Comparison of ENCODE assay signal across 8 cellular contexts in genomic region chr3:54427951-54428871, GRCh38.
A peak's percentile ranks its signal among the peaks of the same experiment; 100 is the strongest.
DNase-seq lines count a peak whose midpoint lies in the region; ATAC-seq, FAIRE-seq and TF ChIP-seq lines count a peak whose summit lies in the region.

No MANE protein-coding gene starts in this region.

- H3K4me1 ChIP-seq in NT2/D1 (ENCODE audit: insufficient read depth, insufficient read length), result no peaks in the 10 kb centered on the region
- H3K4me1 ChIP-seq in K562 (replicated peaks in 1 of 2; ENCODE audit: control insufficient read depth in 2 of 2, insufficient read depth in 2 of 2, low read length in 2 of 2), result no peaks in the 10 kb centered on the region
- H3K4me1 ChIP-seq in iPS DF 6.9 (ENCODE audit: control insufficient read depth, insufficient read depth, low read length), result 0 out of 2 replicates have a peak, but pooled peaks cover 1% of the 10 kb centered on the region

- H3K9me3 ChIP-seq in NT2/D1 (ENCODE audit: insufficient read depth, low read length) (no peaks in the 10 kb centered on the region), K562 (replicated peaks; ENCODE audit: control insufficient read depth, insufficient read depth, low read depth, low read length) (no peaks in the 10 kb centered on the region), iPS DF 6.9 (ENCODE audit: control insufficient read depth, insufficient read depth, low read length) (no peaks in the 10 kb centered on the region)

- H3K9me3 Mint-ChIP-seq in activated CD4-positive, alpha-beta T cell treated with anti-CD3 and anti-CD28 coated beads for 36 hours (ENCODE audit: low read depth), result no peaks in the 10 kb centered on the region

- H3K4me3 ChIP-seq in NT2/D1 (ENCODE audit: insufficient read length, low read depth) (no peak overlapping the region), K562 (no peak overlapping the region), iPS DF 6.9 (ENCODE audit: low read length) (no peak overlapping the region)

- POLR2A ChIA-PET in activated CD4-positive, alpha-beta T cell treated with anti-CD3 and anti-CD28 coated beads for 36 hours (lab: Charles Lee), result interaction anchor here (0.7 kb wide), 1 partner anchor 10 kb away, joined by 8 read pairs; no protein-coding TSS in a partner anchor
- POLR2A ChIA-PET in K562 (lab: Yijun Ruan, JAX), result interaction anchor here (0.6 kb wide), 2 partner anchors 15 to 1143 kb away, joined by 4 read pairs; no protein-coding TSS in a partner anchor

- no peaks in the 10 kb centered on the region for H3K9me1 ChIP-seq in K562 (ENCODE audit: control insufficient read depth, insufficient read depth, low read length)

- peak; percentile 69 for DNase-seq in activated CD4-positive, alpha-beta T cell treated with anti-CD3 and anti-CD28 coated beads for 36 hours
- DNase-seq in activated CD4-positive, alpha-beta T cell treated with anti-CD3 and anti-CD28 coated beads for 1 hour, result no peak
- DNase-seq in HTR-8/SVneo (ENCODE audit: insufficient read length, low spot score), result peak; percentile 32
- peak; percentile 71 for DNase-seq in NT2/D1 (ENCODE audit: low read depth, low spot score)
- peak; percentile 27 to 58 (median 36) for DNase-seq in K562 (ENCODE audit: extremely low read depth in 1 of 4, low spot score in 3 of 4)
- DNase-seq in iPS DF 6.9 (ENCODE audit: low read depth, low spot score), result peak; percentile 61
- peak; percentile 4 for DNase-seq in stimulated activated CD4-positive, alpha-beta T cell treated with anti-CD3 and anti-CD28 coated beads, Interleukin-12 subunit alpha, Interleukin-12 subunit beta, amount 100 ng/mL, for 4 hours

- in situ Hi-C loops in K562 (cut with MboI), result no loop called here

- H3K4me2 ChIP-seq in K562 (ENCODE audit: insufficient read depth, low read length), result no peak overlapping the region

- H3K27ac ChIP-seq in K562 (ENCODE audit: extremely low read depth, low read depth, low read length) (no peak overlapping the region), iPS DF 6.9 (ENCODE audit: low read length) (no peak overlapping the region)

- TF ChIP-seq CTCF in K562 (IDR thresholded peaks at IDR 0.05 in 2 of 3, conservative IDR thresholded peaks at IDR 0.05 in 1 of 3; ENCODE audit: insufficient read depth in 2 of 3, low read depth in 1 of 3, low read length in 3 of 3), result peak; percentile 54 to 69 (median 56)

- no peak overlapping the region for H3K27ac Mint-ChIP-seq in activated CD4-positive, alpha-beta T cell treated with anti-CD3 and anti-CD28 coated beads for 36 hours

- CTCF ChIA-PET in activated CD4-positive, alpha-beta T cell treated with anti-CD3 and anti-CD28 coated beads for 36 hours (lab: Charles Lee), result interaction anchor here (0.6 to 1.5 kb wide), 8 partner anchors 10 to 1689 kb away, joined by 3 to 5 read pairs (median 3); no protein-coding TSS in a partner anchor
- CTCF ChIA-PET in K562 (lab: Yijun Ruan, JAX; ENCODE audit: low intra/inter-chr PET ratio), result interaction anchor here (0.7 kb wide), 1 partner anchor 440 kb away, joined by 3 read pairs; no protein-coding TSS in a partner anchor

- no peak overlapping the region for H3K4me3 Mint-ChIP-seq in activated CD4-positive, alpha-beta T cell treated with anti-CD3 and anti-CD28 coated beads for 36 hours

- TF ChIP-seq RAD21 in K562 (CRISPR knock-in tag; conservative IDR thresholded peaks at IDR 0.05 in 1 of 2, IDR thresholded peaks at IDR 0.05 in 1 of 2), result peak; percentile 47 to 60

- BruUV-seq in K562 (replicated peaks; lab: Mats Ljungman, UMichigan), result no TSS peak

- intact Hi-C loops in activated CD4-positive, alpha-beta T cell treated with anti-CD3 and anti-CD28 coated beads for 36 hours (cut with DNase I, micrococcal nuclease), result loop anchor here in 1 of 2 experiments (5.0 to 10.0 kb wide), 3 partner anchors 404 to 1059 kb away; partner anchors contain the start of gene WNT5A
- intact Hi-C loops in K562 (cut with micrococcal nuclease), result loop anchor here (5.0 kb wide), 2 partner anchors 491 to 754 kb away; no protein-coding TSS in a partner anchor

- 17% methylated on average over 8 of the region's 9 CpGs for WGBS in K562 (ENCODE audit: insufficient coverage, low coverage, missing lambda C conversion rate)
- no CpG with 5 or more reads among the region's 9 CpGs for WGBS in iPS DF 6.9 (ENCODE audit: insufficient coverage, insufficient read length)

- H3K79me2 ChIP-seq in K562 (ENCODE audit: control insufficient read depth, insufficient read depth, low read length), result no peaks in the 10 kb centered on the region

- no peak overlapping the region for H2AFZ ChIP-seq in K562 (ENCODE audit: low read depth, low read length)

- H4K20me1 ChIP-seq in K562 (replicated peaks; ENCODE audit: control insufficient read depth, insufficient read depth, low read length), result no peaks in the 10 kb centered on the region

- no peaks in the 10 kb centered on the region for H3K4me1 Mint-ChIP-seq in activated CD4-positive, alpha-beta T cell treated with anti-CD3 and anti-CD28 coated beads for 36 hours

- H3K27me3 ChIP-seq in NT2/D1 (ENCODE audit: insufficient read depth, insufficient read length) (no peaks in the 10 kb centered on the region), K562 (ENCODE audit: control insufficient read depth in 2 of 2, insufficient read depth in 2 of 2, low read length in 2 of 2) (no peaks in the 10 kb centered on the region), iPS DF 6.9 (ENCODE audit: control insufficient read depth, insufficient read depth, low read length) (no peaks in the 10 kb centered on the region; the same call in 1 of the 2 replicates)

- H3K36me3 ChIP-seq in NT2/D1 (ENCODE audit: insufficient read depth, insufficient read length, low read length) (no peaks in the 10 kb centered on the region), K562 (ENCODE audit: control insufficient read depth, insufficient read depth, low read length) (no peaks in the 10 kb centered on the region), iPS DF 6.9 (ENCODE audit: control insufficient read depth, insufficient read depth, low read length) (no peaks in the 10 kb centered on the region)

- H3K9ac ChIP-seq in NT2/D1 (ENCODE audit: insufficient read length, low read depth) (no peak overlapping the region), K562 (ENCODE audit: insufficient read depth in 1 of 2, low read depth in 2 of 2, low read length in 2 of 2) (no peak overlapping the region)

- peaks cover 2% of the 10 kb centered on the region for H3K27me3 Mint-ChIP-seq in activated CD4-positive, alpha-beta T cell treated with anti-CD3 and anti-CD28 coated beads for 36 hours

- no peak for ATAC-seq in activated CD4-positive, alpha-beta T cell treated with anti-CD3 and anti-CD28 coated beads for 36 hours
- ATAC-seq in K562 (peak; percentile 67), GM21526 (IDR thresholded peaks at IDR 0.05; ENCODE audit: low FRiP score, unreplicated experiment) (no peak)

- TF ChIP-seq EP300 in K562 (IDR thresholded peaks at IDR 0.05; ENCODE audit: low read length), result no peak

- no peaks in the 10 kb centered on the region for H3K36me3 Mint-ChIP-seq in activated CD4-positive, alpha-beta T cell treated with anti-CD3 and anti-CD28 coated beads for 36 hours (ENCODE audit: low read depth)

- TF ChIP-seq POLR2A in K562 (conservative IDR thresholded peaks at IDR 0.05), result no peak

- FAIRE-seq in HTR-8/SVneo (lab: Jason Lieb, UNC) (no peak), K562 (lab: Jason Lieb, UNC) (peak; percentile 60)

TF ChIP-seq in K562, 482 proteins besides CTCF, POLR2A, EP300 and RAD21:
- no peak for TF ChIP-seq HMGN3 (IDR thresholded peaks at IDR 0.05; ENCODE audit: borderline replicate concordance, extremely low read depth, insufficient read length, low read depth, low read length)
- no peak for TF ChIP-seq ID3 (CRISPR knock-in tag; IDR thresholded peaks at IDR 0.05)
- TF ChIP-seq ID3 (tag; IDR thresholded peaks at IDR 0.05), result no peak
- no peak for TF ChIP-seq RBM25 (IDR thresholded peaks at IDR 0.05; ENCODE audit: low read depth, low read length, severe bottlenecking)
- TF ChIP-seq HDAC2 (IDR thresholded peaks at IDR 0.05), result no peak
- no peak for TF ChIP-seq ZNF408 (CRISPR knock-in tag; IDR thresholded peaks at IDR 0.05; ENCODE audit: low read depth)
- TF ChIP-seq ZNF384 (IDR thresholded peaks at IDR 0.05; ENCODE audit: low read depth, low read length), result 0 out of 2 replicates have a peak, but pooled peaks have one; percentile 29
- peak; percentile 29; the same call in 1 of the 2 replicates for TF ChIP-seq SMC3 (conservative IDR thresholded peaks at IDR 0.05; ENCODE audit: insufficient read depth, low read depth, low read length)
- no peak for TF ChIP-seq ZNF75A (CRISPR knock-in tag; IDR thresholded peaks at IDR 0.05)
- no peak for TF ChIP-seq KAT7 (CRISPR knock-in tag; IDR thresholded peaks at IDR 0.05; ENCODE audit: borderline replicate concordance)
- TF ChIP-seq NCOA4 (IDR thresholded peaks at IDR 0.05; ENCODE audit: partially characterized antibody), result no peak
- TF ChIP-seq RCOR1 (IDR thresholded peaks at IDR 0.05; ENCODE audit: borderline replicate concordance in 1 of 2, low read depth in 2 of 2, low read length in 2 of 2), result no peak
